In genomic region chr5:36174119-36174518, GRCh38 we compare ENCODE assay signal across 31 cellular contexts. TPM values are rescaled to one million over a fixed set of nuclear protein-coding genes. Genes with fewer than 3 reads are reported as not detected.
A peak's percentile ranks its signal among the peaks of the same experiment; 100 is the strongest.
DNase-seq lines count a peak whose midpoint lies in the region; TF ChIP-seq lines count a peak whose summit lies in the region.
"Had no signal": no experiment of that assay in that cellular context is flagged by ENCODE, and none has a peak within 500 bp of the region (broad histone marks: within the 10 kb centered on the region; RNA-seq: fewer than 3 reads in every experiment).

No MANE protein-coding gene starts in this region.

- H3K27ac ChIP-seq in dorsolateral prefrontal cortex, result peak overlapping the region in 58 of 59 donors; percentile 54 to 94 (median 84)
- H3K27ac ChIP-seq in substantia nigra (ENCODE audit: low read depth, low read length, poor library complexity, severe bottlenecking), result peak overlapping the region; percentile 17
- H3K27ac ChIP-seq: epithelial cell of prostate, parathyroid adenoma, skin epidermis, thoracic aorta had no signal

- H3K9me3 Mint-ChIP-seq in activated T-cell treated with anti-CD3 and anti-CD28 coated beads, Interleukin-2, amount 50 U/mL, for 24 hours, result no peaks in the 10 kb centered on the region
- H3K9me3 Mint-ChIP-seq: activated naive CD4-positive, alpha-beta T cell treated with anti-CD3 and anti-CD28 coated beads, Interleukin-2, amount 10 ng/mL, durations not matched to agents 7 days and 5 days; CD4-positive, alpha-beta memory T cell; neural crest cell had no signal

- no peaks in the 10 kb centered on the region for H3K27me3 Mint-ChIP-seq in activated T-cell treated with anti-CD3 and anti-CD28 coated beads, Interleukin-2, amount 50 U/mL, for 24 hours
- H3K27me3 Mint-ChIP-seq: activated CD4-positive, alpha-beta T cell treated with anti-CD3 and anti-CD28 coated beads for 36 hours; activated naive CD4-positive, alpha-beta T cell treated with anti-CD3 and anti-CD28 coated beads, Interleukin-2, amount 10 ng/mL, durations not matched to agents 7 days and 5 days; CD4-positive, alpha-beta memory T cell had no signal

- intact Hi-C loops in dorsolateral prefrontal cortex (cut with DNase I), result loop anchor here (10.0 kb wide), 1 partner anchor 131 kb away; the partner anchor contains the start of gene RANBP3L (in 2 of the 2)

- H3K4me3 Mint-ChIP-seq in activated T-cell treated with anti-CD3 and anti-CD28 coated beads, Interleukin-2, amount 50 U/mL, for 24 hours, result no peak overlapping the region
- H3K4me3 Mint-ChIP-seq: activated CD4-positive, alpha-beta T cell treated with anti-CD3 and anti-CD28 coated beads for 36 hours; activated naive CD4-positive, alpha-beta T cell treated with anti-CD3 and anti-CD28 coated beads, Interleukin-2, amount 10 ng/mL, durations not matched to agents 7 days and 5 days; CD4-positive, alpha-beta memory T cell; neural crest cell had no signal

- peaks cover 95% of the 10 kb centered on the region for H3K36me3 Mint-ChIP-seq in activated T-cell treated with anti-CD3 and anti-CD28 coated beads, Interleukin-2, amount 50 U/mL, for 24 hours (ENCODE audit: low read depth)

- DNase-seq in activated T-cell treated with anti-CD3 and anti-CD28 coated beads, Interleukin-2, amount 50 U/mL, for 24 hours, result no peak
- no peak for DNase-seq in activated T-cell treated with anti-CD3 and anti-CD28 coated beads, Interleukin-2, amount 50 U/mL, for 48 hours
- peak; percentile 28 for DNase-seq in NCI-H2029 (lab: John Stamatoyannopoulos, UW)
- no peak for DNase-seq in dorsolateral prefrontal cortex
- no peak for DNase-seq in substantia nigra (lab: John Stamatoyannopoulos, UW)
- no peak for DNase-seq in superior temporal gyrus (ENCODE audit: extremely low spot score)
- DNase-seq in HEK293T (ENCODE audit: extremely low spot score), result no peak
- no peak for DNase-seq in DMS153 treated with DMSO at 0.1 percent for 48 hours (lab: John Stamatoyannopoulos, UW; ENCODE audit: unreplicated experiment)
- DNase-seq: activated CD4-positive, alpha-beta T cell treated with anti-CD3 and anti-CD28 coated beads for 36 hours; activated naive CD4-positive, alpha-beta T cell treated with anti-CD3 and anti-CD28 coated beads, Interleukin-2, amount 10 ng/mL, durations not matched to agents 7 days and 5 days; amniotic stem cell; CD4-positive, alpha-beta memory T cell; effector CD8-positive, alpha-beta T cell; Kasumi-1; left cardiac atrium; mammary epithelial cell; MV-4-11; NCI-H1436 treated with DMSO at 0.1 percent for 48 hours; NCI-H446; NCI-H748 treated with DMSO at 0.1 percent for 48 hours; retina; stimulated activated naive CD4-positive, alpha-beta T cell treated with Interleukin-2 at 50 U/mL for 16 hours; SW 1271; T-helper 9 cell had no signal

- no peak for TF ChIP-seq CTCF in dorsolateral prefrontal cortex (IDR thresholded peaks at IDR 0.05 in 54 of 56, conservative IDR thresholded peaks at IDR 0.05 in 2 of 56; ENCODE audit: low read depth in 1 of 56, partially characterized antibody in 56 of 56)

- no peaks in the 10 kb centered on the region for H3K27me3 ChIP-seq in dorsolateral prefrontal cortex

- H3K27ac Mint-ChIP-seq in activated T-cell treated with anti-CD3 and anti-CD28 coated beads, Interleukin-2, amount 50 U/mL, for 24 hours, result peak overlapping the region; percentile 20
- H3K27ac Mint-ChIP-seq: activated CD4-positive, alpha-beta T cell treated with anti-CD3 and anti-CD28 coated beads for 36 hours; activated naive CD4-positive, alpha-beta T cell treated with anti-CD3 and anti-CD28 coated beads, Interleukin-2, amount 10 ng/mL, durations not matched to agents 7 days and 5 days had no signal

- CTCF ChIA-PET in HEK293T (lab: Yijun Ruan, JAX), result interaction anchor here (1.0 kb wide), 1 partner anchor 132 kb away, joined by 3 read pairs; no protein-coding TSS in a partner anchor

- peaks cover 6% of the 10 kb centered on the region for H3K4me1 Mint-ChIP-seq in activated T-cell treated with anti-CD3 and anti-CD28 coated beads, Interleukin-2, amount 50 U/mL, for 24 hours (ENCODE audit: low read depth)

- H3K4me3 ChIP-seq in dorsolateral prefrontal cortex, result peak overlapping the region in 11 of 59 donors; percentile 5 to 43 (median 17)
- H3K4me3 ChIP-seq: GM12878, HAP-1, skin epidermis, thoracic aorta had no signal

- POLR2A ChIA-PET in HEK293T (lab: Yijun Ruan, JAX), result no interaction called here

TF ChIP-seq in HEK293T, 16 proteins besides CTCF, POLR2A, EP300 and RAD21:
- TF ChIP-seq NFRKB (IDR thresholded peaks at IDR 0.05) (no peak), FOXM1 (IDR thresholded peaks at IDR 0.05; ENCODE audit: borderline replicate concordance) (no peak), BHLHE40 (IDR thresholded peaks at IDR 0.05; ENCODE audit: borderline replicate concordance) (no peak), SP1 (IDR thresholded peaks at IDR 0.05) (no peak), HDGF (IDR thresholded peaks at IDR 0.05; ENCODE audit: borderline replicate concordance) (no peak), ARNT (IDR thresholded peaks at IDR 0.05) (no peak)
- TF ChIP-seq, protein P1, sequence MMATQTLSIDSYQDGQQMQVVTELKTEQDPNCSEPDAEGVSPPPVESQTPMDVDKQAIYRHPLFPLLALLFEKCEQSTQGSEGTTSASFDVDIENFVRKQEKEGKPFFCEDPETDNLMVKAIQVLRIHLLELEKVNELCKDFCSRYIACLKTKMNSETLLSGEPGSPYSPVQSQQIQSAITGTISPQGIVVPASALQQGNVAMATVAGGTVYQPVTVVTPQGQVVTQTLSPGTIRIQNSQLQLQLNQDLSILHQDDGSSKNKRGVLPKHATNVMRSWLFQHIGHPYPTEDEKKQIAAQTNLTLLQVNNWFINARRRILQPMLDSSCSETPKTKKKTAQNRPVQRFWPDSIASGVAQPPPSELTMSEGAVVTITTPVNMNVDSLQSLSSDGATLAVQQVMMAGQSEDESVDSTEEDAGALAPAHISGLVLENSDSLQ (IDR thresholded peaks at IDR 0.05), result no peak

RNA-seq across cellular contexts. Expression of gene SKP2, which starts 22.2 kb away (rescaled TPM):
- 10 to 100 TPM; 11.3 to 30.0 (median 19.1) TPM for total RNA-seq in dorsolateral prefrontal cortex

RNA-seq across cellular contexts. Expression of gene LMBRD2, which starts 22.4 kb away (rescaled TPM):
- 10 to 100 TPM; 22.9 to 79.1 (median 51.0) TPM for total RNA-seq in dorsolateral prefrontal cortex
